In genomic region chr2:159615187-159615935, GRCh38 we compare ENCODE assay signal across 8 cellular contexts. TPM values are rescaled to one million over a fixed set of nuclear protein-coding genes. Genes with fewer than 3 reads are reported as not detected.
A peak's percentile ranks its signal among the peaks of the same experiment; 100 is the strongest.
DNase-seq lines count a peak whose midpoint lies in the region; ATAC-seq and TF ChIP-seq lines count a peak whose summit lies in the region.

No MANE protein-coding gene starts in this region.

- H3K4me3 ChIP-seq in HL-60 (replicated peaks; ENCODE audit: insufficient read depth, low read length) (peak overlapping the region; percentile 65), endodermal cell (ENCODE audit: low read length) (peak overlapping the region; percentile 93)

- peak overlapping the region; percentile 98 for H3K9ac ChIP-seq in endodermal cell (ENCODE audit: extremely low read depth, low read length, poor library complexity, severe bottlenecking)

- H3K27ac ChIP-seq in HL-60 (replicated peaks) (peak overlapping the region; percentile 94), endodermal cell (ENCODE audit: low read depth, low read length) (peak overlapping the region; percentile 98)

- ATAC-seq in GM19463 (IDR thresholded peaks at IDR 0.05; ENCODE audit: unreplicated experiment) = peak; percentile 81
- peak; percentile 71 for ATAC-seq in memory B cell (ENCODE audit: low read depth)

- peaks cover under 1% of the 10 kb centered on the region for H3K4me1 ChIP-seq in endodermal cell (ENCODE audit: control insufficient read depth, insufficient read depth, low read length)

- H3K4me1 Mint-ChIP-seq in endodermal cell (peaks cover 36% of the 10 kb centered on the region), memory B cell (peaks cover 14% of the 10 kb centered on the region)

- H3K27me3 ChIP-seq in HL-60 (ENCODE audit: insufficient read depth, poor library complexity, severe bottlenecking) = no peaks in the 10 kb centered on the region
- H3K27me3 ChIP-seq in endodermal cell (ENCODE audit: control insufficient read depth, insufficient read depth, low read length, poor library complexity, severe bottlenecking) = no peaks in the 10 kb centered on the region

- H3K4me3 Mint-ChIP-seq in endodermal cell (peak overlapping the region; percentile 90), memory B cell (peak overlapping the region; percentile 95)

- peak overlapping the region; percentile 99 for H3K27ac Mint-ChIP-seq in endodermal cell
- H3K27ac Mint-ChIP-seq in memory B cell = peak overlapping the region; percentile 91

- H3K27me3 Mint-ChIP-seq in endodermal cell (ENCODE audit: insufficient read depth) (no peaks in the 10 kb centered on the region), memory B cell (peaks cover 14% of the 10 kb centered on the region)

- peak; percentile 94 for DNase-seq in COLO668 (lab: John Stamatoyannopoulos, UW; ENCODE audit: unreplicated experiment)
- peak; percentile 61 to 92 for DNase-seq in HL-60 (ENCODE audit: low read depth in 1 of 2, low spot score in 1 of 2)
- DNase-seq in NCI-H82 treated with DMSO at 0.1 percent for 48 hours (lab: John Stamatoyannopoulos, UW; ENCODE audit: unreplicated experiment) = peak; percentile 93
- peak; percentile 8 to 20 (median 20) for DNase-seq in activated CD8-positive, alpha-beta memory T cell treated with anti-CD3 and anti-CD28 coated beads for 48 hours (ENCODE audit: low read depth in 2 of 3, low spot score in 2 of 3)
- DNase-seq in endodermal cell = peak; percentile 94
- peak; percentile 20 to 40 for DNase-seq in memory B cell (ENCODE audit: low spot score in 2 of 2)
- DNase-seq in stimulated activated CD8-positive, alpha-beta memory T cell treated with anti-CD3 and anti-CD28 coated beads, Interleukin-15, amount 100 ng/mL, for 48 hours (ENCODE audit: low read depth in 2 of 2) = peak; percentile 6 to 26

- H3K9me3 Mint-ChIP-seq in endodermal cell = no peaks in the 10 kb centered on the region
- H3K9me3 Mint-ChIP-seq in memory B cell = no peaks in the 10 kb centered on the region

- H3K36me3 ChIP-seq in endodermal cell (ENCODE audit: control insufficient read depth, insufficient read depth, low read length) = no peaks in the 10 kb centered on the region

- TF ChIP-seq CTCF in HL-60 (IDR thresholded peaks at IDR 0.05; ENCODE audit: insufficient read depth, low read length) (no peak), endodermal cell (conservative IDR thresholded peaks at IDR 0.05) (no peak)

- H3K36me3 Mint-ChIP-seq in endodermal cell (ENCODE audit: low read depth) = no peaks in the 10 kb centered on the region
- no peaks in the 10 kb centered on the region for H3K36me3 Mint-ChIP-seq in memory B cell

- WGBS in endodermal cell (ENCODE audit: insufficient coverage in 1 of 2, insufficient read length in 1 of 2), 2 experiments = 0% methylated on average over 2 to 45 of the region's 45 CpGs

- H3K9me3 ChIP-seq in endodermal cell (ENCODE audit: control insufficient read depth, low read length) = no peaks in the 10 kb centered on the region

RNA-seq across cellular contexts. Expression of gene BAZ2B, which starts 1.0 kb away (rescaled TPM):
- total RNA-seq in endodermal cell = 10 to 100 TPM; 53.1 to 64.1 TPM
- 37.9 TPM for polyA plus RNA-seq in endodermal cell (2013, experiment 1 of 2)
- polyA plus RNA-seq in endodermal cell (2013, experiment 2 of 2) = 42.3 TPM

Comparison
In these comparisons a context has a peak if more than half of its experiments do, and no peak if none do; other contexts are left out.
1. Peak in every context shown above with its lines: DNase-seq, ATAC-seq, H3K4me3 ChIP-seq and H3K27ac ChIP-seq.
2. DNase-seq: peak in every context shown above with its lines; median percentile 94 in COLO668; 94 in endodermal cell; 93 in NCI-H82 treated with DMSO at 0.1 percent for 48 hours; 76 in HL-60; 30 in memory B cell; 20 in activated CD8-positive, alpha-beta memory T cell treated with anti-CD3 and anti-CD28 coated beads for 48 hours; 16 in stimulated activated CD8-positive, alpha-beta memory T cell treated with anti-CD3 and anti-CD28 coated beads, Interleukin-15, amount 100 ng/mL, for 48 hours.